In genomic region chr6:4568138-4568537, GRCh38 we compare ENCODE assay signal across 16 cellular contexts.
DNase-seq lines count a peak whose midpoint lies in the region; ATAC-seq, FAIRE-seq and TF ChIP-seq lines count a peak whose summit lies in the region.
"Had no signal": no experiment of that assay in that cellular context is flagged by ENCODE, and none has a peak within 500 bp of the region (broad histone marks: within the 10 kb centered on the region; RNA-seq: fewer than 3 reads in every experiment).

No MANE protein-coding gene starts in this region.

- FAIRE-seq in urothelium cell line (lab: Jason Lieb, UNC) (no peak), frontal cortex (lab: Jason Lieb, UNC) (no peak)
- FAIRE-seq: A204.1 had no signal

- H3K4me1 Mint-ChIP-seq in T-helper 17 cell, result no peaks in the 10 kb centered on the region
- H3K4me1 Mint-ChIP-seq: CD14-positive monocyte; CD8-positive, alpha-beta memory T cell had no signal

- no peak overlapping the region for H3K27ac Mint-ChIP-seq in T-helper 17 cell
- H3K27ac Mint-ChIP-seq: CD14-positive monocyte; CD8-positive, alpha-beta memory T cell had no signal

- in situ Hi-C loops in G401 (cut with HindIII; ENCODE audit: low sequenced_read_pairs), result no loop called here

- no peaks in the 10 kb centered on the region for H3K27me3 ChIP-seq in MG63

- ATAC-seq in T-helper 17 cell, result no peak

- H3K27me3 Mint-ChIP-seq in T-helper 17 cell, result peaks cover 16% of the 10 kb centered on the region

- H3K4me3 Mint-ChIP-seq in T-helper 17 cell, result no peak overlapping the region
- H3K4me3 Mint-ChIP-seq: CD14-positive monocyte; CD8-positive, alpha-beta memory T cell; HFFc6 had no signal

- no peak overlapping the region for H3K4me3 ChIP-seq in MG63
- no peak overlapping the region for H3K4me3 ChIP-seq in coronary artery

- H3K27ac ChIP-seq in coronary artery, result no peak overlapping the region

- peak; percentile 84 for DNase-seq in G401 (ENCODE audit: low spot score)
- DNase-seq in MG63, result peak; percentile 36
- DNase-seq in coronary artery (ENCODE audit: low spot score), result peak; percentile 19
- peak; percentile 38 for DNase-seq in myocyte (ENCODE audit: low read depth)
- DNase-seq in iPS-NIHi7 (ENCODE audit: extremely low spot score), result no peak
- no peak for DNase-seq in urothelium cell line (ENCODE audit: low spot score)
- no peak for DNase-seq in T-helper 17 cell
- no peak for DNase-seq in frontal cortex (ENCODE audit: low spot score in 2 of 2)
- DNase-seq: Caco-2; CD8-positive, alpha-beta memory T cell; DND-41; GF-D8; HCEC 1CT; HFFc6 had no signal

- TF ChIP-seq CTCF in coronary artery (IDR thresholded peaks at IDR 0.05), result no peak

- H3K9me3 ChIP-seq in MG63, result peaks cover 6% of the 10 kb centered on the region; the same call in 1 of the 2 replicates
- no peaks in the 10 kb centered on the region for H3K9me3 ChIP-seq in T-helper 17 cell (ENCODE audit: control insufficient read depth, low read length, poor library complexity, severe bottlenecking)

- no peaks in the 10 kb centered on the region for H3K36me3 Mint-ChIP-seq in T-helper 17 cell (ENCODE audit: low read depth)
- H3K36me3 Mint-ChIP-seq: CD14-positive monocyte had no signal

- H3K36me3 ChIP-seq in MG63, result no peaks in the 10 kb centered on the region

Comparison
In these comparisons a context has a peak if more than half of its experiments do, and no peak if none do; other contexts are left out.
1. DNase-seq: peak in G401 (single experiment), MG63 (single experiment), coronary artery (single experiment) and myocyte (single experiment); none in iPS-NIHi7 (single experiment), urothelium cell line (single experiment), T-helper 17 cell (0 of 3) and frontal cortex (0 of 2).